In genomic region chr9:128818099-128818838, GRCh38 we compare ENCODE assay signal across 8 cellular contexts. TPM values are rescaled to one million over a fixed set of nuclear protein-coding genes. Genes with fewer than 3 reads are reported as not detected.
A peak's percentile ranks its signal among the peaks of the same experiment; 100 is the strongest.
DNase-seq lines count a peak whose midpoint lies in the region; ATAC-seq and TF ChIP-seq lines count a peak whose summit lies in the region.

TSS of gene ENDOG (plus strand) at chr9:128818500. CDS start at chr9:128818685, 185 bp downstream.

- H3K4me3 Mint-ChIP-seq in activated B cell treated with CpG ODN at 0.5 μM for 24 hours (peak within 1 kb of the TSS; percentile 87), immature natural killer cell (peak within 1 kb of the TSS; percentile 86 to 95 (median 91))

- peak within 1 kb of the TSS; percentile 56 for H3K27ac ChIP-seq in caudate nucleus (ENCODE audit: low read depth, low read length)

- CTCF ChIA-PET in activated B cell treated with CpG ODN at 0.5 μM for 24 hours (lab: Charles Lee): interaction anchor here (0.6 to 2.5 kb wide), 13 partner anchors 9 to 127 kb away, joined by 3 to 12 read pairs (median 5); partner anchors contain the start of genes PKN3 and SPOUT1

- H3K4me1 Mint-ChIP-seq in activated B cell treated with CpG ODN at 0.5 μM for 24 hours (peaks cover 15% of the 10 kb centered on the region), immature natural killer cell (peaks cover 14 to 18% of the 10 kb centered on the region in 2 donors)

- H3K36me3 Mint-ChIP-seq in activated B cell treated with CpG ODN at 0.5 μM for 24 hours (ENCODE audit: low read depth) (peaks cover 23% of the 10 kb centered on the region), immature natural killer cell (peaks cover 0 to 3% (median 2%) of the 10 kb centered on the region in 3 donors)

- no peaks in the 10 kb centered on the region for H3K9me3 Mint-ChIP-seq in activated B cell treated with CpG ODN at 0.5 μM for 24 hours
- no peaks in the 10 kb centered on the region for H3K9me3 Mint-ChIP-seq in immature natural killer cell

- POLR2A ChIA-PET in activated B cell treated with CpG ODN at 0.5 μM for 24 hours (lab: Charles Lee): interaction anchor here (0.6 to 3.6 kb wide), 21 partner anchors 9 to 921 kb away, joined by 3 to 49 read pairs (median 4); partner anchors contain the start of genes CIZ1, DOLK, DYNC2I2 and GOLGA2

- H3K27me3 Mint-ChIP-seq in activated B cell treated with CpG ODN at 0.5 μM for 24 hours: no peaks in the 10 kb centered on the region
- H3K27me3 Mint-ChIP-seq in immature natural killer cell (ENCODE audit: low read depth in 3 of 3): peaks cover 2 to 9% (median 5%) of the 10 kb centered on the region in 3 donors

- ATAC-seq in GM18909 (IDR thresholded peaks at IDR 0.05; ENCODE audit: poor library complexity, unreplicated experiment): peak; percentile 89
- ATAC-seq in HG03196 (IDR thresholded peaks at IDR 0.05; ENCODE audit: unreplicated experiment): peak; percentile 81
- ATAC-seq in activated B cell treated with CpG ODN at 0.5 μM for 24 hours (ENCODE audit: low read depth): peak; percentile 95

- intact Hi-C loops in activated B cell treated with CpG ODN at 0.5 μM for 24 hours (cut with micrococcal nuclease): loop anchor here (1.0 to 5.0 kb wide), 8 partner anchors 11 to 169 kb away; partner anchors contain the start of genes LRRC8A, PKN3, SPOUT1 and TBC1D13

- TF ChIP-seq CTCF in AG09319 (IDR thresholded peaks at IDR 0.05; ENCODE audit: low read depth, low read length) (peak; percentile 96), activated B cell treated with CpG ODN at 0.5 μM for 24 hours (IDR thresholded peaks at IDR 0.05) (no peak)

- DNase-seq in AG09319 (ENCODE audit: extremely low read depth, low read depth) (peak; percentile 92), NCI-H345 (lab: John Stamatoyannopoulos, UW) (peak; percentile 98), activated B cell treated with CpG ODN at 0.5 μM for 24 hours (peak; percentile 98), caudate nucleus (lab: John Stamatoyannopoulos, UW) (peak; percentile 51 to 99 (median 96)), immature natural killer cell (peak; percentile 98), smooth muscle cell of the brain vasculature (ENCODE audit: low read depth, low spot score) (peak; percentile 92)

- peak within 1 kb of the TSS; percentile 87 for H3K27ac Mint-ChIP-seq in activated B cell treated with CpG ODN at 0.5 μM for 24 hours
- peak within 1 kb of the TSS; percentile 78 to 94 (median 91) for H3K27ac Mint-ChIP-seq in immature natural killer cell

RNA-seq across cellular contexts. Expression of gene ENDOG, which starts in this region (rescaled TPM):
- total RNA-seq in activated B cell treated with CpG ODN at 0.5 μM for 24 hours: 14.6 and 16.9 TPM in 2 replicates
- polyA plus RNA-seq in immature natural killer cell: 10 to 100 TPM; 18.4 to 34.0 (median 24.7) TPM

Comparison
In these comparisons a context has a peak if more than half of its experiments do, and no peak if none do; other contexts are left out.
1. Peak in every context shown above with its lines: DNase-seq, ATAC-seq and H3K27ac ChIP-seq.